Comparison of ENCODE assay signal across 1 cellular context in the genomic region with DNA sequence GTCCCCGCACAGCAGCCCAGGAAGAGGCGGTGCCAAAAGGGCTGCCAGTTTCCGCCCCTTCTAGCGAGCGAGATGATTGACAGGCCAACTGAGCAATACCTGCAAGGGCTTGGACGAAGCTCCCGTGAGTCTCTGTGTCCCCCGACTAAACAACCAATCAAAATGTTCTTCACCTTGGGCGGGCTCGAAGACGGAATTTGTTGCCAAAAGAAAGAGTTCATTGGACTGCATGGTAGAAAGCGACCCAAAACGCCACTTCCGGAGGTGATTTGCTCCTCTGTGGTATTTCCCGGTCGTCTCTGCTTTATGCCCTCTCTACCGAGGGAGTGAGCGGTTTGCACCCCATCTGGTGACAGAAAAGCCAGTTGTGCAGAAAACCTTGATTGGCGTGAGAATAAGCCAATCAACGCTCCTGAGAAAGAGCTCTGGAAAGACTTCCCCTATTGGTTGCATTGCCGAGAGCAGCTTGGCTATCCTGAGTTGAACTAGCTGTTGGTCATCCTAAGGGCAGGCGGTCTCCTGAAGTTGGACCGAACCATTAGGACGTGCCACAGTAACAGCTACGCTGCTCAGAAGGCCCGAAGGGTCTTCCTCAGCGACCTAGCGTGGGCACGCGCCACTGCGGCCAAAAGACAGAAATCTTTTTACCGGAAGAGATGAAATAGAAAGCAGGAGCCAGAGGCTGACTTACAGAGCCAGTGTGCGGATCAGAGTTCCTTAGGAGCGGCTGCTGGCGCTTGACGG.
TF ChIP-seq lines count a peak whose summit lies in the region.

No MANE protein-coding gene starts in this region.

TF ChIP-seq in HepG2, 621 proteins besides CTCF, POLR2A, EP300 and RAD21 (continued from another document and continues in another):
- TF ChIP-seq, protein P1, sequence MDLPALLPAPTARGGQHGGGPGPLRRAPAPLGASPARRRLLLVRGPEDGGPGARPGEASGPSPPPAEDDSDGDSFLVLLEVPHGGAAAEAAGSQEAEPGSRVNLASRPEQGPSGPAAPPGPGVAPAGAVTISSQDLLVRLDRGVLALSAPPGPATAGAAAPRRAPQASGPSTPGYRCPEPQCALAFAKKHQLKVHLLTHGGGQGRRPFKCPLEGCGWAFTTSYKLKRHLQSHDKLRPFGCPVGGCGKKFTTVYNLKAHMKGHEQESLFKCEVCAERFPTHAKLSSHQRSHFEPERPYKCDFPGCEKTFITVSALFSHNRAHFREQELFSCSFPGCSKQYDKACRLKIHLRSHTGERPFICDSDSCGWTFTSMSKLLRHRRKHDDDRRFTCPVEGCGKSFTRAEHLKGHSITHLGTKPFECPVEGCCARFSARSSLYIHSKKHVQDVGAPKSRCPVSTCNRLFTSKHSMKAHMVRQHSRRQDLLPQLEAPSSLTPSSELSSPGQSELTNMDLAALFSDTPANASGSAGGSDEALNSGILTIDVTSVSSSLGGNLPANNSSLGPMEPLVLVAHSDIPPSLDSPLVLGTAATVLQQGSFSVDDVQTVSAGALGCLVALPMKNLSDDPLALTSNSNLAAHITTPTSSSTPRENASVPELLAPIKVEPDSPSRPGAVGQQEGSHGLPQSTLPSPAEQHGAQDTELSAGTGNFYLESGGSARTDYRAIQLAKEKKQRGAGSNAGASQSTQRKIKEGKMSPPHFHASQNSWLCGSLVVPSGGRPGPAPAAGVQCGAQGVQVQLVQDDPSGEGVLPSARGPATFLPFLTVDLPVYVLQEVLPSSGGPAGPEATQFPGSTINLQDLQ (CRISPR knock-in tag; IDR thresholded peaks at IDR 0.05) = no peak
- TF ChIP-seq TAF1 (CRISPR knock-in tag; IDR thresholded peaks at IDR 0.05) (peak; percentile 80), RXRA (CRISPR knock-in tag; IDR thresholded peaks at IDR 0.05) (peak; percentile 82), IRX3 (CRISPR knock-in tag; IDR thresholded peaks at IDR 0.05; ENCODE audit: borderline replicate concordance, low read depth) (no peak), RFX1 (IDR thresholded peaks at IDR 0.05) (no peak), RNF219 (CRISPR knock-in tag; IDR thresholded peaks at IDR 0.05) (no peak), ARID2 (CRISPR knock-in tag; IDR thresholded peaks at IDR 0.05; ENCODE audit: borderline replicate concordance) (peak; percentile 71; the same call in 1 of the 2 replicates), KAT8 (CRISPR knock-in tag; IDR thresholded peaks at IDR 0.05) (peak; percentile 83), ZNF776 (CRISPR knock-in tag; IDR thresholded peaks at IDR 0.05) (no peak), ZNF660 (CRISPR knock-in tag; IDR thresholded peaks at IDR 0.05; ENCODE audit: borderline replicate concordance, low read depth) (no peak), ZNF773 (CRISPR knock-in tag; IDR thresholded peaks at IDR 0.05; ENCODE audit: borderline replicate concordance) (no peak), ZFP1 (CRISPR knock-in tag; IDR thresholded peaks at IDR 0.05) (no peak), DRAP1 (CRISPR knock-in tag; IDR thresholded peaks at IDR 0.05) (peak; percentile 42; the same call in 1 of the 2 replicates), ELF1 (CRISPR knock-in tag; IDR thresholded peaks at IDR 0.05) (peak; percentile 88), NFKBIZ (CRISPR knock-in tag; IDR thresholded peaks at IDR 0.05) (peak; percentile 15; the same call in 1 of the 2 replicates), CBFB (CRISPR knock-in tag; IDR thresholded peaks at IDR 0.05) (no peak; the same call in 1 of the 2 replicates), ZNF335 (CRISPR knock-in tag; IDR thresholded peaks at IDR 0.05) (peak; percentile 67; the same call in 1 of the 2 replicates), KMT2B (CRISPR knock-in tag; IDR thresholded peaks at IDR 0.05) (peak; percentile 54), ZNF17 (CRISPR knock-in tag; IDR thresholded peaks at IDR 0.05) (no peak), BRD4 (CRISPR knock-in tag; IDR thresholded peaks at IDR 0.05) (peak; percentile 88), ZBTB42 (CRISPR knock-in tag; IDR thresholded peaks at IDR 0.05) (no peak), ZNF350 (CRISPR knock-in tag; IDR thresholded peaks at IDR 0.05; ENCODE audit: borderline replicate concordance, low read depth) (peak; percentile 80; the same call in 1 of the 2 replicates), PRDM15 (CRISPR knock-in tag; IDR thresholded peaks at IDR 0.05) (no peak), PTBP1 (IDR thresholded peaks at IDR 0.05; ENCODE audit: low read depth, low read length, poor library complexity, severe bottlenecking) (no peak), ZNF253 (CRISPR knock-in tag; IDR thresholded peaks at IDR 0.05; ENCODE audit: borderline replicate concordance) (peak; percentile 84; the same call in 1 of the 2 replicates), ZNF382 (CRISPR knock-in tag; IDR thresholded peaks at IDR 0.05; ENCODE audit: borderline replicate concordance) (no peak), ISX (CRISPR knock-in tag; conservative IDR thresholded peaks at IDR 0.05) (no peak), BCLAF1 (IDR thresholded peaks at IDR 0.05) (no peak), PATZ1 (CRISPR knock-in tag; IDR thresholded peaks at IDR 0.05) (no peak), ZNF766 (CRISPR knock-in tag; IDR thresholded peaks at IDR 0.05; ENCODE audit: borderline replicate concordance) (0 out of 2 replicates have a peak, but pooled peaks have one; percentile 58), DMAP1 (CRISPR knock-in tag; IDR thresholded peaks at IDR 0.05) (peak; percentile 64; the same call in 1 of the 2 replicates), FOXK1 (CRISPR knock-in tag; IDR thresholded peaks at IDR 0.05; ENCODE audit: borderline replicate concordance, low read depth) (no peak), ZNF720 (CRISPR knock-in tag; IDR thresholded peaks at IDR 0.05) (no peak)
- TF ChIP-seq, protein P2, sequence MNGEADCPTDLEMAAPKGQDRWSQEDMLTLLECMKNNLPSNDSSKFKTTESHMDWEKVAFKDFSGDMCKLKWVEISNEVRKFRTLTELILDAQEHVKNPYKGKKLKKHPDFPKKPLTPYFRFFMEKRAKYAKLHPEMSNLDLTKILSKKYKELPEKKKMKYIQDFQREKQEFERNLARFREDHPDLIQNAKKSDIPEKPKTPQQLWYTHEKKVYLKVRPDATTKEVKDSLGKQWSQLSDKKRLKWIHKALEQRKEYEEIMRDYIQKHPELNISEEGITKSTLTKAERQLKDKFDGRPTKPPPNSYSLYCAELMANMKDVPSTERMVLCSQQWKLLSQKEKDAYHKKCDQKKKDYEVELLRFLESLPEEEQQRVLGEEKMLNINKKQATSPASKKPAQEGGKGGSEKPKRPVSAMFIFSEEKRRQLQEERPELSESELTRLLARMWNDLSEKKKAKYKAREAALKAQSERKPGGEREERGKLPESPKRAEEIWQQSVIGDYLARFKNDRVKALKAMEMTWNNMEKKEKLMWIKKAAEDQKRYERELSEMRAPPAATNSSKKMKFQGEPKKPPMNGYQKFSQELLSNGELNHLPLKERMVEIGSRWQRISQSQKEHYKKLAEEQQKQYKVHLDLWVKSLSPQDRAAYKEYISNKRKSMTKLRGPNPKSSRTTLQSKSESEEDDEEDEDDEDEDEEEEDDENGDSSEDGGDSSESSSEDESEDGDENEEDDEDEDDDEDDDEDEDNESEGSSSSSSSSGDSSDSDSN (CRISPR knock-in tag; IDR thresholded peaks at IDR 0.05) = peak; percentile 78
- TF ChIP-seq, protein P3, sequence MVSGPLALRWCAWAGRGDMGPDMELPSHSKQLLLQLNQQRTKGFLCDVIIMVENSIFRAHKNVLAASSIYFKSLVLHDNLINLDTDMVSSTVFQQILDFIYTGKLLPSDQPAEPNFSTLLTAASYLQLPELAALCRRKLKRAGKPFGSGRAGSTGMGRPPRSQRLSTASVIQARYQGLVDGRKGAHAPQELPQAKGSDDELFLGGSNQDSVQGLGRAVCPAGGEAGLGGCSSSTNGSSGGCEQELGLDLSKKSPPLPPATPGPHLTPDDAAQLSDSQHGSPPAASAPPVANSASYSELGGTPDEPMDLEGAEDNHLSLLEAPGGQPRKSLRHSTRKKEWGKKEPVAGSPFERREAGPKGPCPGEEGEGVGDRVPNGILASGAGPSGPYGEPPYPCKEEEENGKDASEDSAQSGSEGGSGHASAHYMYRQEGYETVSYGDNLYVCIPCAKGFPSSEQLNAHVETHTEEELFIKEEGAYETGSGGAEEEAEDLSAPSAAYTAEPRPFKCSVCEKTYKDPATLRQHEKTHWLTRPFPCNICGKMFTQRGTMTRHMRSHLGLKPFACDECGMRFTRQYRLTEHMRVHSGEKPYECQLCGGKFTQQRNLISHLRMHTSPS (CRISPR knock-in tag; IDR thresholded peaks at IDR 0.05; ENCODE audit: low read depth) = no peak
